ENCODE assay signal across 1 cellular context in the genomic region with DNA sequence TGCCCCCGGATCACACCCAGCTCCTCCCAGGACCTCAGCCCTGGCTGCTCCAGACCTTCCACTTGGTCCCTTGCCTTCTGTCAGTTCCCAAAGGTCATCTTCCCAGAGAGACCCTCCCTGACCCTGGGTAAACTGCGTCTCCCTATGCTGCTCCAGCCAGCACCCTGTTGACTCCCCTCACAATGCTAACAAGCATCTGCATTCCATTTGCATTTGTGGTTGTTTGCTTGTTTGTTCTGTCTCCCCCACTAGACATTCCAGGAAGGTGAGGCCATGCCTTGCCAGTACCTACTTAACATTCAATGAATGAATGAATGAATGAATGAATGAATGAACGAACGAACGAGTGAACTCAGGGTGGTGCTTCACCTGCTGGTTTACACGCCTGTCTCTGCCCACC.
TF ChIP-seq lines count a peak whose summit lies in the region.

No MANE protein-coding gene starts in this region.

TF ChIP-seq in H1, 55 proteins besides CTCF, POLR2A, EP300 and RAD21 (continued from another document):
- TF ChIP-seq HDAC6 (IDR thresholded peaks at IDR 0.05; ENCODE audit: low read depth, low read length): no peak
